Comparison of ENCODE assay signal across 1 cellular context in the genomic region with DNA sequence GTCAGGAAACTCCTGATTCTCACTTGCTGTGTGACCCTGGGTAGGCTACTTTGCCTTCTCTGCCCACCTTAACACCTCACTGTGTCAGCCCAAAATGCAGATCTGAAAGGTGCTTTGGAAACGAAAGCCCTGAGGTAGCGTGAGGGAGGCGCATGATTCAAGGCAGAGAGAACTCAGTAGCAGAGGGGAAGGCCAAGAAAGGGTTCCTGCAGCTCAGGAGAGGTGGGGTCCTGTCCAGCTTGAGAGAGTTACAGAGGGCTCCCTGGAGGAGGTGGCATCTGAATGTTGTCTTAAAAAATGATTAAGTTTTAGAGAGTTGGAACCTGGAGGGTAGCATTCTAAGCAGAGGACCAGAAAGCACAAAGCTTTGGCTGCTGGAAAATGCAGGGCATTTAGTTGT.
TF ChIP-seq lines count a peak whose summit lies in the region.

No MANE protein-coding gene starts in this region.

TF ChIP-seq in K562, 482 proteins besides CTCF, POLR2A, EP300 and RAD21:
- TF ChIP-seq, protein P1, sequence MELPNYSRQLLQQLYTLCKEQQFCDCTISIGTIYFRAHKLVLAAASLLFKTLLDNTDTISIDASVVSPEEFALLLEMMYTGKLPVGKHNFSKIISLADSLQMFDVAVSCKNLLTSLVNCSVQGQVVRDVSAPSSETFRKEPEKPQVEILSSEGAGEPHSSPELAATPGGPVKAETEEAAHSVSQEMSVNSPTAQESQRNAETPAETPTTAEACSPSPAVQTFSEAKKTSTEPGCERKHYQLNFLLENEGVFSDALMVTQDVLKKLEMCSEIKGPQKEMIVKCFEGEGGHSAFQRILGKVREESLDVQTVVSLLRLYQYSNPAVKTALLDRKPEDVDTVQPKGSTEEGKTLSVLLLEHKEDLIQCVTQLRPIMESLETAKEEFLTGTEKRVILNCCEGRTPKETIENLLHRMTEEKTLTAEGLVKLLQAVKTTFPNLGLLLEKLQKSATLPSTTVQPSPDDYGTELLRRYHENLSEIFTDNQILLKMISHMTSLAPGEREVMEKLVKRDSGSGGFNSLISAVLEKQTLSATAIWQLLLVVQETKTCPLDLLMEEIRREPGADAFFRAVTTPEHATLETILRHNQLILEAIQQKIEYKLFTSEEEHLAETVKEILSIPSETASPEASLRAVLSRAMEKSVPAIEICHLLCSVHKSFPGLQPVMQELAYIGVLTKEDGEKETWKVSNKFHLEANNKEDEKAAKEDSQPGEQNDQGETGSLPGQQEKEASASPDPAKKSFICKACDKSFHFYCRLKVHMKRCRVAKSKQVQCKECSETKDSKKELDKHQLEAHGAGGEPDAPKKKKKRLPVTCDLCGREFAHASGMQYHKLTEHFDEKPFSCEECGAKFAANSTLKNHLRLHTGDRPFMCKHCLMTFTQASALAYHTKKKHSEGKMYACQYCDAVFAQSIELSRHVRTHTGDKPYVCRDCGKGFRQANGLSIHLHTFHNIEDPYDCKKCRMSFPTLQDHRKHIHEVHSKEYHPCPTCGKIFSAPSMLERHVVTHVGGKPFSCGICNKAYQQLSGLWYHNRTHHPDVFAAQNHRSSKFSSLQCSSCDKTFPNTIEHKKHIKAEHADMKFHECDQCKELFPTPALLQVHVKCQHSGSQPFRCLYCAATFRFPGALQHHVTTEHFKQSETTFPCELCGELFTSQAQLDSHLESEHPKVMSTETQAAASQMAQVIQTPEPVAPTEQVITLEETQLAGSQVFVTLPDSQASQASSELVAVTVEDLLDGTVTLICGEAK (IDR thresholded peaks at IDR 0.05) = no peak
- TF ChIP-seq, protein P1 (CRISPR knock-in tag; IDR thresholded peaks at IDR 0.05) = no peak
- TF ChIP-seq ZNF436 (CRISPR knock-in tag; IDR thresholded peaks at IDR 0.05) (no peak), BCOR (IDR thresholded peaks at IDR 0.05) (0 out of 2 replicates have a peak, but pooled peaks have one; percentile 11), CEBPZ (IDR thresholded peaks at IDR 0.05; ENCODE audit: borderline replicate concordance, low read depth, low read length) (no peak), ZNF282 (CRISPR knock-in tag; IDR thresholded peaks at IDR 0.05) (no peak), ELF1 (tag; IDR thresholded peaks at IDR 0.05) (no peak), ZFP36 (IDR thresholded peaks at IDR 0.05; ENCODE audit: low read depth, low read length, partially characterized antibody) (peak; percentile 87), PTRF (tag; IDR thresholded peaks at IDR 0.05) (no peak), BMI1 (IDR thresholded peaks at IDR 0.05; ENCODE audit: low read length) (no peak), HOXB6 (CRISPR knock-in tag; IDR thresholded peaks at IDR 0.05; ENCODE audit: borderline replicate concordance) (no peak), ESRRA (IDR thresholded peaks at IDR 0.05; ENCODE audit: borderline replicate concordance, low read depth) (no peak), POU5F1 (IDR thresholded peaks at IDR 0.05; ENCODE audit: borderline replicate concordance, low read depth, low read length, partially characterized antibody) (no peak), C11orf30 (IDR thresholded peaks at IDR 0.05; ENCODE audit: low read depth) (no peak)
- TF ChIP-seq, protein P2, sequence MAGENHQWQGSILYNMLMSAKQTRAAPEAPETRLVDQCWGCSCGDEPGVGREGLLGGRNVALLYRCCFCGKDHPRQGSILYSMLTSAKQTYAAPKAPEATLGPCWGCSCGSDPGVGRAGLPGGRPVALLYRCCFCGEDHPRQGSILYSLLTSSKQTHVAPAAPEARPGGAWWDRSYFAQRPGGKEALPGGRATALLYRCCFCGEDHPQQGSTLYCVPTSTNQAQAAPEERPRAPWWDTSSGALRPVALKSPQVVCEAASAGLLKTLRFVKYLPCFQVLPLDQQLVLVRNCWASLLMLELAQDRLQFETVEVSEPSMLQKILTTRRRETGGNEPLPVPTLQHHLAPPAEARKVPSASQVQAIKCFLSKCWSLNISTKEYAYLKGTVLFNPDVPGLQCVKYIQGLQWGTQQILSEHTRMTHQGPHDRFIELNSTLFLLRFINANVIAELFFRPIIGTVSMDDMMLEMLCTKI (IDR thresholded peaks at IDR 0.05; ENCODE audit: partially characterized antibody) = no peak
